In genomic region chr10:57018452-57018851, GRCh38 we compare ENCODE assay signal across 26 cellular contexts.
"Had no signal": no experiment of that assay in that cellular context is flagged by ENCODE, and none has a peak within 500 bp of the region (broad histone marks: within the 10 kb centered on the region; RNA-seq: fewer than 3 reads in every experiment).

No MANE protein-coding gene starts in this region.

- H3K36me3 Mint-ChIP-seq: activated naive CD8-positive, alpha-beta T cell treated with anti-CD3 and anti-CD28 coated beads, Interleukin-2, amount 10 ng/mL, durations not matched to agents 7 days and 5 days; natural killer cell treated with Interleukin-12 subunit alpha and Interleukin-12 subunit beta and Interleukin-15 and Interleukin-18, amount 100 ng/mL, for 72 hours had no signal

- H3K27ac ChIP-seq: colonic mucosa, dorsolateral prefrontal cortex, esophagus muscularis mucosa, gastrocnemius medialis, left ventricle myocardium inferior, pancreas, psoas muscle, right atrium auricular region, spleen, thoracic aorta, upper lobe of left lung had no signal

- H3K4me3 Mint-ChIP-seq: activated CD4-positive, alpha-beta memory T cell treated with anti-CD3 and anti-CD28 coated beads, Interleukin-2, amount 10 ng/mL, durations not matched to agents 7 days and 5 days; activated CD4-positive, alpha-beta T cell treated with anti-CD3 and anti-CD28 coated beads, Interleukin-2, amount 10 ng/mL, durations not matched to agents 24 days and 14 days; activated naive CD4-positive, alpha-beta T cell treated with anti-CD3 and anti-CD28 coated beads for 36 hours; activated naive CD8-positive, alpha-beta T cell treated with anti-CD3 and anti-CD28 coated beads, Interleukin-2, amount 10 ng/mL, durations not matched to agents 7 days and 5 days; activated T-cell treated with anti-CD3 and anti-CD28 coated beads, Interleukin-2, amount 50 U/mL, for 72 hours; effector memory CD8-positive, alpha-beta T cell; natural killer cell treated with Interleukin-12 subunit alpha and Interleukin-12 subunit beta and Interleukin-15 and Interleukin-18, amount 100 ng/mL, for 72 hours had no signal

- ATAC-seq: activated CD4-positive, CD25-positive, alpha-beta regulatory T cell treated with anti-CD3 and anti-CD28 coated beads, Interleukin-2, amount 50 U/mL, for 24 hours; activated T-cell treated with anti-CD3 and anti-CD28 coated beads, Interleukin-2, amount 50 U/mL, for 72 hours; effector memory CD8-positive, alpha-beta T cell; gastrocnemius medialis; natural killer cell treated with Interleukin-12 subunit alpha and Interleukin-12 subunit beta and Interleukin-15 and Interleukin-18, amount 100 ng/mL, for 72 hours; pancreas; psoas muscle had no signal

- H3K9me3 ChIP-seq: colonic mucosa, esophagus muscularis mucosa, gastrocnemius medialis, pancreas, psoas muscle, thoracic aorta, upper lobe of left lung had no signal

- H3K27me3 Mint-ChIP-seq: activated CD4-positive, alpha-beta memory T cell treated with anti-CD3 and anti-CD28 coated beads, Interleukin-2, amount 10 ng/mL, durations not matched to agents 7 days and 5 days; activated CD4-positive, alpha-beta T cell treated with anti-CD3 and anti-CD28 coated beads, Interleukin-2, amount 10 ng/mL, durations not matched to agents 24 days and 14 days; activated naive CD8-positive, alpha-beta T cell treated with anti-CD3 and anti-CD28 coated beads, Interleukin-2, amount 10 ng/mL, durations not matched to agents 7 days and 5 days; effector memory CD8-positive, alpha-beta T cell; natural killer cell treated with Interleukin-12 subunit alpha and Interleukin-12 subunit beta and Interleukin-15 and Interleukin-18, amount 100 ng/mL, for 72 hours had no signal

- H3K4me1 ChIP-seq: colonic mucosa, esophagus muscularis mucosa, gastrocnemius medialis, pancreas, psoas muscle, spleen, upper lobe of left lung had no signal

- H3K27ac Mint-ChIP-seq: activated CD4-positive, alpha-beta memory T cell treated with anti-CD3 and anti-CD28 coated beads, Interleukin-2, amount 10 ng/mL, durations not matched to agents 7 days and 5 days; activated CD4-positive, alpha-beta T cell treated with anti-CD3 and anti-CD28 coated beads, Interleukin-2, amount 10 ng/mL, durations not matched to agents 24 days and 14 days; activated naive CD4-positive, alpha-beta T cell treated with anti-CD3 and anti-CD28 coated beads for 36 hours; activated naive CD8-positive, alpha-beta T cell treated with anti-CD3 and anti-CD28 coated beads, Interleukin-2, amount 10 ng/mL, durations not matched to agents 7 days and 5 days; activated T-cell treated with anti-CD3 and anti-CD28 coated beads, Interleukin-2, amount 50 U/mL, for 72 hours; effector memory CD8-positive, alpha-beta T cell; natural killer cell treated with Interleukin-12 subunit alpha and Interleukin-12 subunit beta and Interleukin-15 and Interleukin-18, amount 100 ng/mL, for 72 hours had no signal

- H3K9me3 Mint-ChIP-seq: activated naive CD4-positive, alpha-beta T cell treated with anti-CD3 and anti-CD28 coated beads for 36 hours had no signal

- H3K4me1 Mint-ChIP-seq: activated CD4-positive, alpha-beta memory T cell treated with anti-CD3 and anti-CD28 coated beads, Interleukin-2, amount 10 ng/mL, durations not matched to agents 7 days and 5 days; activated CD4-positive, alpha-beta T cell treated with anti-CD3 and anti-CD28 coated beads, Interleukin-2, amount 10 ng/mL, durations not matched to agents 24 days and 14 days; activated naive CD8-positive, alpha-beta T cell treated with anti-CD3 and anti-CD28 coated beads, Interleukin-2, amount 10 ng/mL, durations not matched to agents 7 days and 5 days had no signal

- H3K27me3 ChIP-seq: colonic mucosa, dorsolateral prefrontal cortex, esophagus muscularis mucosa, gastrocnemius medialis, pancreas, right atrium auricular region, spleen, upper lobe of left lung had no signal

- H3K36me3 ChIP-seq: colonic mucosa, esophagus muscularis mucosa, gastrocnemius medialis, left ventricle myocardium inferior, pancreas, right atrium auricular region, spleen, thoracic aorta, upper lobe of left lung had no signal

- DNase-seq: activated CD4-positive, alpha-beta memory T cell treated with anti-CD3 and anti-CD28 coated beads, Interleukin-2, amount 10 ng/mL, durations not matched to agents 7 days and 5 days; activated CD4-positive, alpha-beta T cell treated with anti-CD3 and anti-CD28 coated beads, Interleukin-2, amount 10 ng/mL, durations not matched to agents 24 days and 14 days; activated effector memory CD4-positive, alpha-beta T cell treated with Interleukin-2 at 50 U/mL for 16 hours; activated naive CD4-positive, alpha-beta T cell treated with anti-CD3 and anti-CD28 coated beads for 36 hours; activated naive CD8-positive, alpha-beta T cell treated with anti-CD3 and anti-CD28 coated beads, Interleukin-2, amount 10 ng/mL, durations not matched to agents 7 days and 5 days; activated T-cell treated with anti-CD3 and anti-CD28 coated beads, Interleukin-2, amount 50 U/mL, for 72 hours; amygdala; colonic mucosa; dorsolateral prefrontal cortex; effector memory CD8-positive, alpha-beta T cell; gastrocnemius medialis; hippocampal formation; left ventricle myocardium inferior; midbrain; pancreas; psoas muscle; spleen; stimulated activated CD4-positive, alpha-beta T cell treated with anti-CD3 and anti-CD28 coated beads, Interleukin-4, amount 100 ng/mL, for 1 hour; stimulated activated naive CD4-positive, alpha-beta T cell; T-helper 2 cell; upper lobe of left lung had no signal

- H3K4me3 ChIP-seq: colonic mucosa, dorsolateral prefrontal cortex, esophagus muscularis mucosa, gastrocnemius medialis, left ventricle myocardium inferior, pancreas, psoas muscle, right atrium auricular region, spleen, thoracic aorta, upper lobe of left lung had no signal
